ENCODE assay signal across 9 cellular contexts in genomic region chr12:101939856-101940265, GRCh38.
DNase-seq lines count a peak whose midpoint lies in the region; ATAC-seq, FAIRE-seq and TF ChIP-seq lines count a peak whose summit lies in the region.
"Had no signal": no experiment of that assay in that cellular context is flagged by ENCODE, and none has a peak within 500 bp of the region (broad histone marks: within the 10 kb centered on the region; RNA-seq: fewer than 3 reads in every experiment).

No MANE protein-coding gene starts in this region.

- peak in 3 of 4 donors; percentile 76 to 88 (median 86) for ATAC-seq in pancreas
- ATAC-seq in GM21447 (IDR thresholded peaks at IDR 0.05; ENCODE audit: unreplicated experiment), result no peak

- peak; percentile 85 for DNase-seq in GM12865 (ENCODE audit: low read depth)
- peak; percentile 39 to 40 for DNase-seq in PC-9
- peak; percentile 1 for DNase-seq in activated T-helper 1 cell treated with Interleukin-2 at 50 U/mL for 16 hours (ENCODE audit: low read depth)
- peak; percentile 14 to 34 for DNase-seq in frontal cortex (ENCODE audit: low spot score in 2 of 2)
- DNase-seq in pancreas, result peak in 2 of 6 donors; percentile 35 to 44
- peak; percentile 62 for DNase-seq in ureter (ENCODE audit: low spot score)

- TF ChIP-seq CTCF in GM12865 (IDR thresholded peaks at IDR 0.05; ENCODE audit: insufficient read depth, low read depth, low read length, missing control alignments), result peak; percentile 81
- peak; percentile 86 for TF ChIP-seq CTCF in PC-9 (conservative IDR thresholded peaks at IDR 0.05)
- peak; percentile 8 to 46 (median 36) for TF ChIP-seq CTCF in pancreas (IDR thresholded peaks at IDR 0.05)

- H3F3A ChIP-seq in PC-9 (ENCODE audit: insufficient read depth, low read depth), result no peaks in the 10 kb centered on the region

- CTCF ChIA-PET in PC-9 (lab: Charles Lee), result no interaction called here

- no peak overlapping the region for H3K4me3 ChIP-seq in GM12865 (ENCODE audit: low read depth, low read length)
- H3K4me3 ChIP-seq in PC-9, result no peak overlapping the region
- no peak overlapping the region for H3K4me3 ChIP-seq in pancreas

- H3K27ac Mint-ChIP-seq in IgD-negative memory B cell, result peak overlapping the region; percentile 11 to 83 (median 71)

- peaks cover 8% of the 10 kb centered on the region for H3K36me3 Mint-ChIP-seq in IgD-negative memory B cell

- H3K27ac ChIP-seq in PC-9, result no peak overlapping the region
- H3K27ac ChIP-seq in pancreas, result no peak overlapping the region
- H3K27ac ChIP-seq: epithelial cell of prostate had no signal

- no peaks in the 10 kb centered on the region for H3K9me3 Mint-ChIP-seq in IgD-negative memory B cell

- H3K27me3 Mint-ChIP-seq in IgD-negative memory B cell, result no peaks in the 10 kb centered on the region

- peak overlapping the region in 1 of 4 donors; percentile 68 for H3K4me3 Mint-ChIP-seq in IgD-negative memory B cell

- H2AFZ ChIP-seq in PC-9, result no peak overlapping the region

- no peaks in the 10 kb centered on the region for H4K20me1 ChIP-seq in PC-9 (ENCODE audit: insufficient read depth)

- intact Hi-C loops in PC-9 (cut with micrococcal nuclease; ENCODE audit: unreplicated experiment) (loop anchor here (1.0 to 10.0 kb wide), 8 partner anchors 63 to 939 kb away; partner anchors contain the start of genes ARL1, DRAM1 and IGF1), pancreas (cut with DNase I) (no loop called here)

- H3K4me1 ChIP-seq in PC-9 (replicated peaks; ENCODE audit: insufficient read depth) (no peaks in the 10 kb centered on the region), pancreas (no peaks in the 10 kb centered on the region)

- no peaks in the 10 kb centered on the region for H3K27me3 ChIP-seq in PC-9 (ENCODE audit: insufficient read depth, low read depth)
- H3K27me3 ChIP-seq in pancreas, result no peaks in the 10 kb centered on the region

- 1% methylated on average over 3 of the region's 3 CpGs for WGBS in pancreas, 2 donors

- H3K36me3 ChIP-seq in PC-9 (ENCODE audit: low read depth) (no peaks in the 10 kb centered on the region), pancreas (no peaks in the 10 kb centered on the region)

- H3K9me2 ChIP-seq in PC-9 (ENCODE audit: insufficient read depth), result no peaks in the 10 kb centered on the region

- peaks cover 38 to 42% (median 39%) of the 10 kb centered on the region in 3 donors for H3K4me1 Mint-ChIP-seq in IgD-negative memory B cell

- POLR2A ChIA-PET in PC-9 (lab: Charles Lee; ENCODE audit: unreplicated experiment), result no interaction called here

- BruUV-seq in PC-9 (replicated peaks; lab: Mats Ljungman, UMichigan), result no TSS peak

- H3K9me3 ChIP-seq in PC-9 (ENCODE audit: insufficient read depth, low read depth) (no peaks in the 10 kb centered on the region), pancreas (no peaks in the 10 kb centered on the region)

- no peak for FAIRE-seq in frontal cortex (lab: Jason Lieb, UNC)
- FAIRE-seq in pancreas (lab: Jason Lieb, UNC), result no peak

- H3K4me2 ChIP-seq in PC-9, result no peak overlapping the region

- no peaks in the 10 kb centered on the region for H3K79me2 ChIP-seq in PC-9 (ENCODE audit: low read depth)

Comparison
In these comparisons a context has a peak if more than half of its experiments do, and no peak if none do; other contexts are left out.
1. CTCF ChIP-seq: peak in every context shown above with its lines; median percentile 86 in PC-9; 81 in GM12865; 36 in pancreas.